ENCODE assay signal across 1 cellular context in genomic region chr9:97501177-97501971, GRCh38.
TF ChIP-seq lines count a peak whose summit lies in the region.

TMOD1 (plus strand) TSS chr9:97501666; CDS start chr9:97524189, 22,523 bp downstream.

TF ChIP-seq in K562, 482 proteins besides CTCF, POLR2A, EP300 and RAD21 (continued from another document and continues in another):
- peak in 1 of 2 experiments; percentile 36 for TF ChIP-seq E2F6 (IDR thresholded peaks at IDR 0.05; ENCODE audit: borderline replicate concordance in 1 of 2, extremely low read depth in 1 of 2, insufficient read depth in 1 of 2, insufficient read length in 1 of 2, low read depth in 1 of 2, low read length in 1 of 2, poor library complexity in 1 of 2, severe bottlenecking in 1 of 2)
- TF ChIP-seq ELK3 (CRISPR knock-in tag; IDR thresholded peaks at IDR 0.05): no peak
- no peak for TF ChIP-seq EWSR1 (IDR thresholded peaks at IDR 0.05; ENCODE audit: borderline replicate concordance, low read depth, partially characterized antibody)
- TF ChIP-seq SMAD3 (CRISPR knock-in tag; conservative IDR thresholded peaks at IDR 0.05): no peak
- no peak for TF ChIP-seq PHB (CRISPR knock-in tag; IDR thresholded peaks at IDR 0.05)
- TF ChIP-seq DDX20 (tag; IDR thresholded peaks at IDR 0.05; ENCODE audit: low read depth): no peak
- TF ChIP-seq, protein P1, sequence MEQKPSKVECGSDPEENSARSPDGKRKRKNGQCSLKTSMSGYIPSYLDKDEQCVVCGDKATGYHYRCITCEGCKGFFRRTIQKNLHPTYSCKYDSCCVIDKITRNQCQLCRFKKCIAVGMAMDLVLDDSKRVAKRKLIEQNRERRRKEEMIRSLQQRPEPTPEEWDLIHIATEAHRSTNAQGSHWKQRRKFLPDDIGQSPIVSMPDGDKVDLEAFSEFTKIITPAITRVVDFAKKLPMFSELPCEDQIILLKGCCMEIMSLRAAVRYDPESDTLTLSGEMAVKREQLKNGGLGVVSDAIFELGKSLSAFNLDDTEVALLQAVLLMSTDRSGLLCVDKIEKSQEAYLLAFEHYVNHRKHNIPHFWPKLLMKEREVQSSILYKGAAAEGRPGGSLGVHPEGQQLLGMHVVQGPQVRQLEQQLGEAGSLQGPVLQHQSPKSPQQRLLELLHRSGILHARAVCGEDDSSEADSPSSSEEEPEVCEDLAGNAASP (IDR thresholded peaks at IDR 0.05): no peak
- TF ChIP-seq E2F3 (CRISPR knock-in tag; IDR thresholded peaks at IDR 0.05): no peak
- no peak for TF ChIP-seq GATA2 (CRISPR knock-in tag; IDR thresholded peaks at IDR 0.05)
- TF ChIP-seq, protein P2, sequence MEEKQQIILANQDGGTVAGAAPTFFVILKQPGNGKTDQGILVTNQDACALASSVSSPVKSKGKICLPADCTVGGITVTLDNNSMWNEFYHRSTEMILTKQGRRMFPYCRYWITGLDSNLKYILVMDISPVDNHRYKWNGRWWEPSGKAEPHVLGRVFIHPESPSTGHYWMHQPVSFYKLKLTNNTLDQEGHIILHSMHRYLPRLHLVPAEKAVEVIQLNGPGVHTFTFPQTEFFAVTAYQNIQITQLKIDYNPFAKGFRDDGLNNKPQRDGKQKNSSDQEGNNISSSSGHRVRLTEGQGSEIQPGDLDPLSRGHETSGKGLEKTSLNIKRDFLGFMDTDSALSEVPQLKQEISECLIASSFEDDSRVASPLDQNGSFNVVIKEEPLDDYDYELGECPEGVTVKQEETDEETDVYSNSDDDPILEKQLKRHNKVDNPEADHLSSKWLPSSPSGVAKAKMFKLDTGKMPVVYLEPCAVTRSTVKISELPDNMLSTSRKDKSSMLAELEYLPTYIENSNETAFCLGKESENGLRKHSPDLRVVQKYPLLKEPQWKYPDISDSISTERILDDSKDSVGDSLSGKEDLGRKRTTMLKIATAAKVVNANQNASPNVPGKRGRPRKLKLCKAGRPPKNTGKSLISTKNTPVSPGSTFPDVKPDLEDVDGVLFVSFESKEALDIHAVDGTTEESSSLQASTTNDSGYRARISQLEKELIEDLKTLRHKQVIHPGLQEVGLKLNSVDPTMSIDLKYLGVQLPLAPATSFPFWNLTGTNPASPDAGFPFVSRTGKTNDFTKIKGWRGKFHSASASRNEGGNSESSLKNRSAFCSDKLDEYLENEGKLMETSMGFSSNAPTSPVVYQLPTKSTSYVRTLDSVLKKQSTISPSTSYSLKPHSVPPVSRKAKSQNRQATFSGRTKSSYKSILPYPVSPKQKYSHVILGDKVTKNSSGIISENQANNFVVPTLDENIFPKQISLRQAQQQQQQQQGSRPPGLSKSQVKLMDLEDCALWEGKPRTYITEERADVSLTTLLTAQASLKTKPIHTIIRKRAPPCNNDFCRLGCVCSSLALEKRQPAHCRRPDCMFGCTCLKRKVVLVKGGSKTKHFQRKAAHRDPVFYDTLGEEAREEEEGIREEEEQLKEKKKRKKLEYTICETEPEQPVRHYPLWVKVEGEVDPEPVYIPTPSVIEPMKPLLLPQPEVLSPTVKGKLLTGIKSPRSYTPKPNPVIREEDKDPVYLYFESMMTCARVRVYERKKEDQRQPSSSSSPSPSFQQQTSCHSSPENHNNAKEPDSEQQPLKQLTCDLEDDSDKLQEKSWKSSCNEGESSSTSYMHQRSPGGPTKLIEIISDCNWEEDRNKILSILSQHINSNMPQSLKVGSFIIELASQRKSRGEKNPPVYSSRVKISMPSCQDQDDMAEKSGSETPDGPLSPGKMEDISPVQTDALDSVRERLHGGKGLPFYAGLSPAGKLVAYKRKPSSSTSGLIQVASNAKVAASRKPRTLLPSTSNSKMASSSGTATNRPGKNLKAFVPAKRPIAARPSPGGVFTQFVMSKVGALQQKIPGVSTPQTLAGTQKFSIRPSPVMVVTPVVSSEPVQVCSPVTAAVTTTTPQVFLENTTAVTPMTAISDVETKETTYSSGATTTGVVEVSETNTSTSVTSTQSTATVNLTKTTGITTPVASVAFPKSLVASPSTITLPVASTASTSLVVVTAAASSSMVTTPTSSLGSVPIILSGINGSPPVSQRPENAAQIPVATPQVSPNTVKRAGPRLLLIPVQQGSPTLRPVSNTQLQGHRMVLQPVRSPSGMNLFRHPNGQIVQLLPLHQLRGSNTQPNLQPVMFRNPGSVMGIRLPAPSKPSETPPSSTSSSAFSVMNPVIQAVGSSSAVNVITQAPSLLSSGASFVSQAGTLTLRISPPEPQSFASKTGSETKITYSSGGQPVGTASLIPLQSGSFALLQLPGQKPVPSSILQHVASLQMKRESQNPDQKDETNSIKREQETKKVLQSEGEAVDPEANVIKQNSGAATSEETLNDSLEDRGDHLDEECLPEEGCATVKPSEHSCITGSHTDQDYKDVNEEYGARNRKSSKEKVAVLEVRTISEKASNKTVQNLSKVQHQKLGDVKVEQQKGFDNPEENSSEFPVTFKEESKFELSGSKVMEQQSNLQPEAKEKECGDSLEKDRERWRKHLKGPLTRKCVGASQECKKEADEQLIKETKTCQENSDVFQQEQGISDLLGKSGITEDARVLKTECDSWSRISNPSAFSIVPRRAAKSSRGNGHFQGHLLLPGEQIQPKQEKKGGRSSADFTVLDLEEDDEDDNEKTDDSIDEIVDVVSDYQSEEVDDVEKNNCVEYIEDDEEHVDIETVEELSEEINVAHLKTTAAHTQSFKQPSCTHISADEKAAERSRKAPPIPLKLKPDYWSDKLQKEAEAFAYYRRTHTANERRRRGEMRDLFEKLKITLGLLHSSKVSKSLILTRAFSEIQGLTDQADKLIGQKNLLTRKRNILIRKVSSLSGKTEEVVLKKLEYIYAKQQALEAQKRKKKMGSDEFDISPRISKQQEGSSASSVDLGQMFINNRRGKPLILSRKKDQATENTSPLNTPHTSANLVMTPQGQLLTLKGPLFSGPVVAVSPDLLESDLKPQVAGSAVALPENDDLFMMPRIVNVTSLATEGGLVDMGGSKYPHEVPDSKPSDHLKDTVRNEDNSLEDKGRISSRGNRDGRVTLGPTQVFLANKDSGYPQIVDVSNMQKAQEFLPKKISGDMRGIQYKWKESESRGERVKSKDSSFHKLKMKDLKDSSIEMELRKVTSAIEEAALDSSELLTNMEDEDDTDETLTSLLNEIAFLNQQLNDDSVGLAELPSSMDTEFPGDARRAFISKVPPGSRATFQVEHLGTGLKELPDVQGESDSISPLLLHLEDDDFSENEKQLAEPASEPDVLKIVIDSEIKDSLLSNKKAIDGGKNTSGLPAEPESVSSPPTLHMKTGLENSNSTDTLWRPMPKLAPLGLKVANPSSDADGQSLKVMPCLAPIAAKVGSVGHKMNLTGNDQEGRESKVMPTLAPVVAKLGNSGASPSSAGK (IDR thresholded peaks at IDR 0.05): no peak
- no peak for TF ChIP-seq ZNF12 (CRISPR knock-in tag; IDR thresholded peaks at IDR 0.05)
- no peak for TF ChIP-seq ZSCAN29 (IDR thresholded peaks at IDR 0.05)
- no peak for TF ChIP-seq PTBP1 (IDR thresholded peaks at IDR 0.05; ENCODE audit: low read depth, low read length)
- TF ChIP-seq SNRNP70 (optimal IDR thresholded peaks at IDR 0.05; ENCODE audit: low read depth, low read length): no peak
- peak in 1 of 2 experiments; percentile 9; a peak in 1 of 4 replicates for TF ChIP-seq NONO (IDR thresholded peaks at IDR 0.05; ENCODE audit: low read depth in 2 of 2, low read length in 1 of 2)
- TF ChIP-seq FOSL1 (tag; conservative IDR thresholded peaks at IDR 0.05): 0 out of 2 replicates have a peak, but pooled peaks have one; percentile 31
- 0 out of 4 replicates have a peak, but pooled peaks of 1 of the 2 experiments have one; percentile 13 for TF ChIP-seq NRF1 (conservative IDR thresholded peaks at IDR 0.05 in 1 of 2, IDR thresholded peaks at IDR 0.05 in 1 of 2)
- TF ChIP-seq ZBTB40 (IDR thresholded peaks at IDR 0.05): no peak
- TF ChIP-seq ZBTB40 (CRISPR knock-in tag; IDR thresholded peaks at IDR 0.05): no peak
- TF ChIP-seq SPI1 (IDR thresholded peaks at IDR 0.05; ENCODE audit: borderline replicate concordance, low read depth, low read length): peak; percentile 60
- TF ChIP-seq ZMIZ1 (IDR thresholded peaks at IDR 0.05; ENCODE audit: low read depth in 2 of 2, low read length in 2 of 2): no peak
- no peak for TF ChIP-seq ZNF124 (CRISPR knock-in tag; IDR thresholded peaks at IDR 0.05)
